8 cellular contexts compared by ENCODE assay signal in the genomic region with DNA sequence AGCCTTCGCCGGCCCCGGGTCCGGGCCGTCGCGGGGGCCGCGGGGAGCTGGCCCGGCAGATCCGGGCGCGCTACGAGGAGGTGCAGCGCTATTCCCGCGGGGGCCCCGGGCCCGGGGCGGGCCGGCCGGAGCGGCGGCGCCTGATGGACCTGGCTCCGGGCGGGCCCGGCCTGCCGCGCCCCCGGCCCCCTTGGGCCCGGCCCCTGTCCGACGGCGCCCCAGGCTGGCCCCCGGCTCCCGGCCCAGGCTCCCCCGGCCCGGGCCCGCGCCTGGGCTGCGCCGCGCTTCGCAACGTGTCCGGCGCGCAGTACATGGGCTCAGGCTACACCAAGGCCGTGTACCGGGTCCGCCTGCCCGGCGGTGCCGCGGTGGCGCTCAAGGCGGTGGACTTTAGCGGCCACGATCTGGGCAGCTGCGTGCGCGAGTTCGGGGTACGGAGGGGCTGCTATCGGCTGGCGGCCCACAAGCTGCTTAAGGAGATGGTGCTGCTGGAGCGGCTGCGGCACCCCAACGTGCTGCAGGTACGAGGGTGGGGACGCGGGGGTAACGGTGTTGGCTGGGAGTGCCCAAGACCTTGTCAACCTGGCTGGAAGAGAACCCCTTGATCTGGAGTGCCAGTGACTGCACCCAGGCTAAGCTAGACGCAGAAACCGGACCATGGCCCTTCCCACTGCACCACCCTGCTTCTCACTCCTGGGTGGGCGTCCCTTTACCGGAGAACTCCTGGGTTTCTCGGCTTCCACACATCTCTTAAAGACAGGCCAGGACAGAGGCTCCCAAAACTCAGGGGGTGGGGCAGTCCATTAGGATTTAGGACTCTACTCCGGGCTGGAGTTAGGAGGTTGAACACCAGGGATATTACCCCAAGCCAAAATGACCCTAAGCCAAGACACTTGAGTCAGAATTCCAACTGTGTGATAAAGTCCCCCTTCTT. TPM values are rescaled to one million over a fixed set of nuclear protein-coding genes. Genes with fewer than 3 reads are reported as not detected.
DNase-seq lines count a peak whose midpoint lies in the region; ATAC-seq lines count a peak whose summit lies in the region.

No MANE protein-coding gene starts in this region.

- H3K9ac ChIP-seq in HUES64 (ENCODE audit: low read depth, low read length), result peak overlapping the region; percentile 74
- H3K9ac ChIP-seq in duodenal mucosa (ENCODE audit: low read depth in 1 of 2, low read length in 2 of 2), result peak overlapping the region; percentile 77 to 95
- H3K9ac ChIP-seq in mucosa of rectum (ENCODE audit: low read depth in 1 of 2, low read length in 2 of 2), result peak overlapping the region; percentile 82 to 84

- H3K36me3 ChIP-seq in HUES64 (ENCODE audit: insufficient read depth, low read length) (peaks cover 6% of the 10 kb centered on the region; the same call in 1 of the 2 replicates), duodenal mucosa (ENCODE audit: control insufficient read depth in 1 of 2, insufficient read depth in 2 of 2, low read length in 2 of 2) (peaks cover 0 to 4% of the 10 kb centered on the region in 2 donors), mucosa of rectum (ENCODE audit: control insufficient read depth in 2 of 2, insufficient read depth in 2 of 2, low read length in 2 of 2) (peaks cover 0 to 4% of the 10 kb centered on the region in 2 donors)

- no peaks in the 10 kb centered on the region for H3K9me3 ChIP-seq in HUES64 (ENCODE audit: insufficient read depth, low read depth, low read length)
- no peaks in the 10 kb centered on the region for H3K9me3 ChIP-seq in duodenal mucosa (ENCODE audit: control insufficient read depth in 1 of 2, low read length in 2 of 2)
- no peaks in the 10 kb centered on the region for H3K9me3 ChIP-seq in mucosa of rectum (ENCODE audit: control insufficient read depth in 2 of 2, low read length in 2 of 2)

- DNase-seq in putamen (ENCODE audit: low spot score), result no peak
- DNase-seq in NCI-H2081 (lab: John Stamatoyannopoulos, UW), result no peak

- peak overlapping the region; percentile 59 for H3K4me3 ChIP-seq in HUES64 (ENCODE audit: low read length)
- H3K4me3 ChIP-seq in duodenal mucosa (ENCODE audit: low read depth in 1 of 2, low read length in 2 of 2), result peak overlapping the region; percentile 74 to 85
- H3K4me3 ChIP-seq in mucosa of rectum (ENCODE audit: low read length in 2 of 2), result peak overlapping the region; percentile 87 to 94

- H3K27me3 ChIP-seq in HUES64 (ENCODE audit: insufficient read depth, low read length) (peaks cover 14% of the 10 kb centered on the region), duodenal mucosa (ENCODE audit: control insufficient read depth in 1 of 2, insufficient read depth in 2 of 2, low read length in 2 of 2) (peaks cover 11 to 21% of the 10 kb centered on the region in 2 donors), mucosa of rectum (ENCODE audit: control insufficient read depth in 2 of 2, insufficient read depth in 2 of 2, low read length in 2 of 2) (peaks cover 0 to 11% of the 10 kb centered on the region in 2 donors)

- H3K27ac ChIP-seq in HUES64 (ENCODE audit: low read depth, low read length) (no peak overlapping the region), duodenal mucosa (ENCODE audit: low read depth, low read length) (peak overlapping the region; percentile 83), mucosa of rectum (ENCODE audit: low read depth in 2 of 2, low read length in 2 of 2) (peak overlapping the region; percentile 73 to 82)

- WGBS in HUES64, result 1% methylated on average over 80 of the region's 80 CpGs

- H3K4me1 ChIP-seq in HUES64 (ENCODE audit: insufficient read depth, low read length) (peaks cover 48% of the 10 kb centered on the region), duodenal mucosa (ENCODE audit: control insufficient read depth in 1 of 2, insufficient read depth in 2 of 2, low read length in 2 of 2) (peaks cover 36 to 55% of the 10 kb centered on the region in 2 donors), mucosa of rectum (ENCODE audit: control insufficient read depth in 2 of 2, insufficient read depth in 2 of 2, low read length in 2 of 2) (peaks cover 31 to 48% of the 10 kb centered on the region in 2 donors)

- ATAC-seq in GM18511 (IDR thresholded peaks at IDR 0.05; ENCODE audit: unreplicated experiment) (peak; percentile 27), GM19455 (IDR thresholded peaks at IDR 0.05; ENCODE audit: unreplicated experiment) (no peak), HG03460 (IDR thresholded peaks at IDR 0.05; ENCODE audit: unreplicated experiment) (no peak)

RNA-seq across cellular contexts. Expression of a gene that starts 0.8 kb away (rescaled TPM):
- 98.9 TPM for polyA plus RNA-seq in HUES64 (2013, experiment 1 of 2)
- 117 TPM for polyA plus RNA-seq in HUES64 (2013, experiment 2 of 2)
